10 cellular contexts compared by ENCODE assay signal in the genomic region with DNA sequence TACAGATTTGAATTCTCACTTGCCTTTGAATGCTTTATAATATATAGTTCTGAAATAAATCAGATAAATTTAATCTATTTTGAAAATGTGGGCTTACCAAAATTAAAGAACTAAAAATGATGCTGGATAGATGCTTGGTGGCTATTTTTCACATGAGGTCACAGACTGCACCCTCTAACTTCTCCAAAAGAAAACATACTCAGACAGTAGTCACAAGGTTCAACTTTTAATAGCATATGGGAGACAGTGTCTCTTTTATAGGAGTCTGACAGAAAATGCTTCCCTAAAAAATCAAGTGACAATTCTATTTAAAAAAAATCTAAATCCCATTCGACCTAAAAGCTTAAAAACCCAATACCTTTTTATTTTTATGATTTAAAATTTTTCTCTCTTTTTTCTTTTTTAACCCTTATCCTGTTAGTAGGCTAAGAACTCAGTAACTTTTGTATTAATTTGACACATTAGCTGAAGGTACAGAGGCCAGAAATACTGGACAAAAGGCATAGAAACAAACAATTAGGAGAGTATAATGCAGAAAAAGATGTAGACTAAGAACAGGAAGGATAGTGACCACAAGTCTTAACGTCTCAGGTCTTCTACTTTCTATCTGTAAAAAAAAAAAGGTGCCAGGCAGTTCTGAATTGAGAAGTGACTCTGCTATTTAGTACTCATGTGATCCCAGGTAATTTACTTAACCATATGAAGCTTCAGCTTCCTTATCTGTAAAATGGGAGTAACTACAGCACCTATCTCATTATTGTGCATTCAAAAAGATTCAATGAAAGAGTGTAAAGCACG. TPM values are rescaled to one million over a fixed set of nuclear protein-coding genes. Genes with fewer than 3 reads are reported as not detected.
DNase-seq lines count a peak whose midpoint lies in the region; ATAC-seq and TF ChIP-seq lines count a peak whose summit lies in the region.
"Had no signal": no experiment of that assay in that cellular context is flagged by ENCODE, and none has a peak within 500 bp of the region (broad histone marks: within the 10 kb centered on the region; RNA-seq: fewer than 3 reads in every experiment).

No MANE protein-coding gene starts in this region.

- H4K20me1 ChIP-seq in PC-3 (ENCODE audit: low read length), result no peaks in the 10 kb centered on the region

- H3K9me2 ChIP-seq in PC-3 (replicated peaks; ENCODE audit: low read length), result no peaks in the 10 kb centered on the region

- H3K4me1 ChIP-seq in PC-3 (ENCODE audit: insufficient read depth, low read length), result 0 out of 2 replicates have a peak, but pooled peaks cover 4% of the 10 kb centered on the region

- no peak overlapping the region for H3K9ac ChIP-seq in PC-3 (ENCODE audit: low read length)

- H3K27ac ChIP-seq in PC-3 (ENCODE audit: low read length), result no peak overlapping the region

- peaks cover 8% of the 10 kb centered on the region for H3K27me3 Mint-ChIP-seq in activated naive CD8-positive, alpha-beta T cell treated with anti-CD3 and anti-CD28 coated beads, Interleukin-2, amount 10 ng/mL, durations not matched to agents 7 days and 5 days
- peaks cover 5% of the 10 kb centered on the region for H3K27me3 Mint-ChIP-seq in activated naive CD8-positive, alpha-beta T cell treated with anti-CD3 and anti-CD28 coated beads, Interleukin-2, amount 50 U/mL, for 24 hours

- no TSS peak for BruUV-seq in PC-3 (replicated peaks; lab: Mats Ljungman, UMichigan)

- POLR2A ChIA-PET in activated naive CD8-positive, alpha-beta T cell treated with anti-CD3 and anti-CD28 coated beads, Interleukin-2, amount 10 ng/mL, durations not matched to agents 7 days and 5 days (lab: Charles Lee), result no interaction called here
- POLR2A ChIA-PET in PC-3 (lab: Charles Lee; ENCODE audit: unreplicated experiment), result no interaction called here

- H3K4me1 Mint-ChIP-seq in activated naive CD8-positive, alpha-beta T cell treated with anti-CD3 and anti-CD28 coated beads, Interleukin-2, amount 10 ng/mL, durations not matched to agents 7 days and 5 days, result peaks cover 6% of the 10 kb centered on the region
- no peaks in the 10 kb centered on the region for H3K4me1 Mint-ChIP-seq in activated naive CD8-positive, alpha-beta T cell treated with anti-CD3 and anti-CD28 coated beads, Interleukin-2, amount 50 U/mL, for 24 hours
- H3K4me1 Mint-ChIP-seq in stimulated activated effector memory CD8-positive, alpha-beta T cell treated with anti-CD3 and anti-CD28 coated beads, Interleukin-12 subunit alpha, Interleukin-12 subunit beta, amount 100 ng/mL, for 72 hours, result no peaks in the 10 kb centered on the region

- no peaks in the 10 kb centered on the region for H3K9me3 Mint-ChIP-seq in activated naive CD8-positive, alpha-beta T cell treated with anti-CD3 and anti-CD28 coated beads, Interleukin-2, amount 10 ng/mL, durations not matched to agents 7 days and 5 days
- no peaks in the 10 kb centered on the region for H3K9me3 Mint-ChIP-seq in activated naive CD8-positive, alpha-beta T cell treated with anti-CD3 and anti-CD28 coated beads, Interleukin-2, amount 50 U/mL, for 24 hours
- no peaks in the 10 kb centered on the region for H3K9me3 Mint-ChIP-seq in stimulated activated effector memory CD8-positive, alpha-beta T cell treated with anti-CD3 and anti-CD28 coated beads, Interleukin-12 subunit alpha, Interleukin-12 subunit beta, amount 100 ng/mL, for 72 hours

- no peak overlapping the region for H3K4me3 ChIP-seq in PC-3 (ENCODE audit: low read length)

- no peaks in the 10 kb centered on the region for H3K27me3 ChIP-seq in PC-3 (ENCODE audit: low read length)

- H3K4me3 Mint-ChIP-seq in activated naive CD8-positive, alpha-beta T cell treated with anti-CD3 and anti-CD28 coated beads, Interleukin-2, amount 10 ng/mL, durations not matched to agents 7 days and 5 days, result no peak overlapping the region
- H3K4me3 Mint-ChIP-seq in activated naive CD8-positive, alpha-beta T cell treated with anti-CD3 and anti-CD28 coated beads, Interleukin-2, amount 50 U/mL, for 24 hours, result no peak overlapping the region
- H3K4me3 Mint-ChIP-seq in stimulated activated effector memory CD8-positive, alpha-beta T cell treated with anti-CD3 and anti-CD28 coated beads, Interleukin-12 subunit alpha, Interleukin-12 subunit beta, amount 100 ng/mL, for 72 hours, result no peak overlapping the region

- no peak for DNase-seq in activated naive CD8-positive, alpha-beta T cell treated with anti-CD3 and anti-CD28 coated beads, Interleukin-2, amount 10 ng/mL, durations not matched to agents 7 days and 5 days
- DNase-seq in activated naive CD8-positive, alpha-beta T cell treated with anti-CD3 and anti-CD28 coated beads, Interleukin-2, amount 50 U/mL, for 24 hours, result no peak
- no peak for DNase-seq in stimulated activated effector memory CD8-positive, alpha-beta T cell treated with anti-CD3 and anti-CD28 coated beads, Interleukin-12 subunit alpha, Interleukin-12 subunit beta, amount 100 ng/mL, for 72 hours (ENCODE audit: low spot score in 2 of 2)
- no peak for DNase-seq in PC-3
- DNase-seq in GM19238 (ENCODE audit: insufficient read length, low spot score), result no peak
- DNase-seq: NCI-H2171 had no signal

- no peak overlapping the region for H3K4me2 ChIP-seq in PC-3 (ENCODE audit: low read length)

- peaks cover 2% of the 10 kb centered on the region for H3K36me3 Mint-ChIP-seq in activated naive CD8-positive, alpha-beta T cell treated with anti-CD3 and anti-CD28 coated beads, Interleukin-2, amount 10 ng/mL, durations not matched to agents 7 days and 5 days
- H3K36me3 Mint-ChIP-seq in activated naive CD8-positive, alpha-beta T cell treated with anti-CD3 and anti-CD28 coated beads, Interleukin-2, amount 50 U/mL, for 24 hours (ENCODE audit: low read depth), result no peaks in the 10 kb centered on the region
- no peaks in the 10 kb centered on the region for H3K36me3 Mint-ChIP-seq in stimulated activated effector memory CD8-positive, alpha-beta T cell treated with anti-CD3 and anti-CD28 coated beads, Interleukin-12 subunit alpha, Interleukin-12 subunit beta, amount 100 ng/mL, for 72 hours

- no peaks in the 10 kb centered on the region for H3F3A ChIP-seq in PC-3 (ENCODE audit: low read length, unreplicated experiment)

- ATAC-seq in activated naive CD8-positive, alpha-beta T cell treated with anti-CD3 and anti-CD28 coated beads, Interleukin-2, amount 10 ng/mL, durations not matched to agents 7 days and 5 days (ENCODE audit: low read depth), result peak; percentile 84
- ATAC-seq in activated naive CD8-positive, alpha-beta T cell treated with anti-CD3 and anti-CD28 coated beads, Interleukin-2, amount 50 U/mL, for 24 hours, result no peak
- ATAC-seq in HG02588 (IDR thresholded peaks at IDR 0.05; ENCODE audit: unreplicated experiment) (peak; percentile 79), HG03442 (IDR thresholded peaks at IDR 0.05; ENCODE audit: unreplicated experiment) (peak; percentile 88), GM18517 (IDR thresholded peaks at IDR 0.05; ENCODE audit: unreplicated experiment) (no peak), PC-3 (no peak)
- ATAC-seq in stimulated activated effector memory CD8-positive, alpha-beta T cell treated with anti-CD3 and anti-CD28 coated beads, Interleukin-12 subunit alpha, Interleukin-12 subunit beta, amount 100 ng/mL, for 72 hours, result peak; percentile 73
- ATAC-seq: Panc1 had no signal

- H2AFZ ChIP-seq in PC-3 (ENCODE audit: low read length), result no peak overlapping the region

- H3K79me2 ChIP-seq in PC-3 (ENCODE audit: low read length), result no peaks in the 10 kb centered on the region

- H3K27ac Mint-ChIP-seq in activated naive CD8-positive, alpha-beta T cell treated with anti-CD3 and anti-CD28 coated beads, Interleukin-2, amount 10 ng/mL, durations not matched to agents 7 days and 5 days, result no peak overlapping the region
- no peak overlapping the region for H3K27ac Mint-ChIP-seq in activated naive CD8-positive, alpha-beta T cell treated with anti-CD3 and anti-CD28 coated beads, Interleukin-2, amount 50 U/mL, for 24 hours
- H3K27ac Mint-ChIP-seq in stimulated activated effector memory CD8-positive, alpha-beta T cell treated with anti-CD3 and anti-CD28 coated beads, Interleukin-12 subunit alpha, Interleukin-12 subunit beta, amount 100 ng/mL, for 72 hours, result no peak overlapping the region

- no peaks in the 10 kb centered on the region for H3K36me3 ChIP-seq in PC-3 (ENCODE audit: low read depth, low read length)

- no peak for TF ChIP-seq CTCF in PC-3 (conservative IDR thresholded peaks at IDR 0.05; ENCODE audit: low read depth, low read length)

- CTCF ChIA-PET in PC-3 (lab: Charles Lee), result no interaction called here

- intact Hi-C loops in PC-3 (cut with micrococcal nuclease), result no loop called here

- no peaks in the 10 kb centered on the region for H3K9me3 ChIP-seq in PC-3 (ENCODE audit: low read length)

RNA-seq across cellular contexts. Expression of gene TIGD4, which starts 7.6 kb away (rescaled TPM):
- total RNA-seq in activated naive CD8-positive, alpha-beta T cell treated with anti-CD3 and anti-CD28 coated beads, Interleukin-2, amount 10 ng/mL, durations not matched to agents 7 days and 5 days, result under 1 TPM; 0.34 to 0.47 TPM
- total RNA-seq in PC-3 (2014; rRNA removed), result 0.07 TPM in 1 of 2 replicates, not detected in the other

RNA-seq across cellular contexts. Expression of gene ARFIP1, which starts 7.8 kb away (rescaled TPM):
- total RNA-seq in activated naive CD8-positive, alpha-beta T cell treated with anti-CD3 and anti-CD28 coated beads, Interleukin-2, amount 10 ng/mL, durations not matched to agents 7 days and 5 days, result 10 to 100 TPM; 18.4 to 19.4 TPM
- 23.5 and 28.1 TPM in 2 replicates for total RNA-seq in PC-3 (2014; rRNA removed)

Comparison
In these comparisons a context has a peak if more than half of its experiments do, and no peak if none do; other contexts are left out.
1. ATAC-seq: peak in activated naive CD8-positive, alpha-beta T cell treated with anti-CD3 and anti-CD28 coated beads, Interleukin-2, amount 10 ng/mL, durations not matched to agents 7 days and 5 days (single experiment), HG02588 (single experiment), HG03442 (single experiment) and stimulated activated effector memory CD8-positive, alpha-beta T cell treated with anti-CD3 and anti-CD28 coated beads, Interleukin-12 subunit alpha, Interleukin-12 subunit beta, amount 100 ng/mL, for 72 hours (single experiment); none in activated naive CD8-positive, alpha-beta T cell treated with anti-CD3 and anti-CD28 coated beads, Interleukin-2, amount 50 U/mL, for 24 hours (single experiment), GM18517 (single experiment) and PC-3 (single experiment).